ENCODE assay signal across 1 cellular context in genomic region chr2:160555420-160555819, GRCh38.
TF ChIP-seq lines count a peak whose summit lies in the region.

No MANE protein-coding gene starts in this region.

TF ChIP-seq in HCT116, 20 proteins besides CTCF, POLR2A, EP300 and RAD21 (continued from another document):
- TF ChIP-seq JUND (IDR thresholded peaks at IDR 0.05) (no peak), CEBPB (IDR thresholded peaks at IDR 0.05; ENCODE audit: low read depth) (no peak)
